13 cellular contexts compared by ENCODE assay signal in the genomic region with DNA sequence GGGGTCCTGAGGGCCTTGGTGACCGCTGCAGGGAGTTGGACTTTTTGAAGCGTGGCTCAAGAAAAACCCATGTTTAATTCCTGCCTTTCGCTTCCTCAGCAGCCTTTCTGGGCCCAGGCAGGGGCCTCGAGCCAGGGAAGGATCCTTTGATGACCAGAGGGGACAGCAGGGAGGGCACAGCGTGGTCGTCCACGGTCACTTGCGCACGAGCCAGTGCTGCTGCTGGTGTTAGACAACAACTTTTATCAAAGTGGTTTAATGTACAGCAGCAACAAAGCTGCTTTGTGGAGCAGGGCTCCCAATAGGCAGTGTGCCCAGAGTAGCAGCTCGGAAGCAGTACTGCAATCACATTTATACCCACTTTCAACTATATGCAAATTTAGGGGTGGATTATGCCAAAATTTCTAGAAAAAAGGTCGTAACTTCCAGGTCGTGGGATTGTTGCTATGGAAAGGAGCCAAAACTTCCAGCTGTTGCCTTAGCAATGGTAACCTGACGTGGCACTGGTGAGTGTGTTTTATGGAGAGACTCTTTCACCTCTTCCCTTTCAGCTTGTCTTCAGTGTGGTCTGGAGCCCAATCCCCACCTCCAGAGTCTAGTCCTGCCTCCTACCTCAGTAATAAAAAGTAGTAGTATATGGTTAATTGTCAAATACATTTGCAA. TPM values are rescaled to one million over a fixed set of nuclear protein-coding genes. Genes with fewer than 3 reads are reported as not detected.
DNase-seq lines count a peak whose midpoint lies in the region; ATAC-seq, FAIRE-seq and TF ChIP-seq lines count a peak whose summit lies in the region.
"Had no signal": no experiment of that assay in that cellular context is flagged by ENCODE, and none has a peak within 500 bp of the region (broad histone marks: within the 10 kb centered on the region; RNA-seq: fewer than 3 reads in every experiment).

No MANE protein-coding gene starts in this region.

- peaks cover 100% of the 10 kb centered on the region for H3K36me3 Mint-ChIP-seq in CD4-positive, alpha-beta T cell (ENCODE audit: low read depth)
- H3K36me3 Mint-ChIP-seq in H9 (ENCODE audit: insufficient read depth in 1 of 3, low read depth in 3 of 3), result no peaks in the 10 kb centered on the region; a peak in 1 of 7 replicates

- no peak overlapping the region for H2BK12ac ChIP-seq in H9 (ENCODE audit: insufficient read length, low read depth, low read length)

- peak overlapping the region; percentile 54 for H3K4me3 Mint-ChIP-seq in CD4-positive, alpha-beta T cell
- no peak overlapping the region for H3K4me3 Mint-ChIP-seq in H9
- H3K4me3 Mint-ChIP-seq: dendritic cell treated with granulocyte-macrophage colony-stimulating factor and Interleukin-4, amounts not matched to agents 40 ng/mL and 50 ng/mL, for 4 days had no signal

- H3K36me3 ChIP-seq in KOPT-K1 (ENCODE audit: insufficient read depth, low read length) (peaks cover 99% of the 10 kb centered on the region), endothelial cell of umbilical vein (ENCODE audit: control insufficient read depth in 2 of 2, extremely low read depth in 1 of 2, insufficient read depth in 2 of 2, low read length in 2 of 2) (peaks cover 8 to 25% of the 10 kb centered on the region in 2 experiments), osteoblast (ENCODE audit: insufficient read depth, low read length) (no peaks in the 10 kb centered on the region)
- H3K36me3 ChIP-seq: BLaER1, pancreas had no signal

- no peak overlapping the region for H3K56ac ChIP-seq in H9 (ENCODE audit: insufficient read length, low read depth, low read length)

- H3K9me3 Mint-ChIP-seq in CD4-positive, alpha-beta T cell, result peaks cover 24% of the 10 kb centered on the region
- H3K9me3 Mint-ChIP-seq in H9, result peaks cover 7 to 34% of the 10 kb centered on the region in 2 experiments; a peak in 4 of 5 replicates

- no peaks in the 10 kb centered on the region for H3K79me1 ChIP-seq in H9 (ENCODE audit: insufficient read depth, low read depth, low read length, poor library complexity, severe bottlenecking)

- no peak overlapping the region for H3K4me3 ChIP-seq in endothelial cell of umbilical vein (replicated peaks in 1 of 3; ENCODE audit: insufficient read depth in 1 of 3, low read depth in 1 of 3, low read length in 3 of 3)
- no peak overlapping the region for H3K4me3 ChIP-seq in osteoblast (ENCODE audit: insufficient read depth, low read length)
- H3K4me3 ChIP-seq: BLaER1, pancreas had no signal

- BruUV-seq in endothelial cell of umbilical vein (replicated peaks; lab: Mats Ljungman, UMichigan), result no TSS peak

- no peaks in the 10 kb centered on the region for H3K9me1 ChIP-seq in endothelial cell of umbilical vein (replicated peaks; ENCODE audit: control insufficient read depth, extremely low read depth, insufficient read depth, low read length)

- no peak overlapping the region for H3K23ac ChIP-seq in H9 (ENCODE audit: insufficient read length, low read depth, low read length)

- no peak overlapping the region for H3K4me2 ChIP-seq in endothelial cell of umbilical vein (ENCODE audit: insufficient read depth, low read length)
- no peak overlapping the region for H3K4me2 ChIP-seq in osteoblast (ENCODE audit: insufficient read depth, low read length)
- no peak overlapping the region for H3K4me2 ChIP-seq in H9 (ENCODE audit: insufficient read depth, insufficient read length, low read length)
- H3K4me2 ChIP-seq: BLaER1 had no signal

- H3K18ac ChIP-seq in H9 (ENCODE audit: insufficient read length, low read depth, low read length), result no peak overlapping the region

- H2AK5ac ChIP-seq in H9 (ENCODE audit: insufficient read length, low read length), result no peak overlapping the region

- in situ Hi-C loops in ACHN (cut with HindIII; ENCODE audit: low pct_ligation_motif_present, low pct_unique_long_range_greater_than_20kb, low sequenced_read_pairs), result no loop called here

- peak; percentile 39 for TF ChIP-seq POLR2A in endothelial cell of umbilical vein (IDR thresholded peaks at IDR 0.05; ENCODE audit: low read depth, low read length)

- no peaks in the 10 kb centered on the region for H4K20me1 ChIP-seq in endothelial cell of umbilical vein (replicated peaks; ENCODE audit: control insufficient read depth, extremely low read depth, insufficient read depth, low read length)
- H4K20me1 ChIP-seq in osteoblast (ENCODE audit: insufficient read depth, low read length), result no peaks in the 10 kb centered on the region
- H4K20me1 ChIP-seq in H9 (ENCODE audit: control insufficient read depth, insufficient read depth, insufficient read length), result no peaks in the 10 kb centered on the region
- H4K20me1 ChIP-seq: BLaER1 had no signal

- H2AFZ ChIP-seq in endothelial cell of umbilical vein (ENCODE audit: low read depth, low read length) (no peak overlapping the region), osteoblast (ENCODE audit: low read length) (no peak overlapping the region), H9 (ENCODE audit: low read length) (no peak overlapping the region)

- H2BK15ac ChIP-seq in H9 (ENCODE audit: low read depth, low read length), result no peak overlapping the region

- POLR2A ChIA-PET in CD4-positive, alpha-beta T cell (lab: Charles Lee), result interaction anchor here (0.9 to 2.6 kb wide), 7 partner anchors 10 to 272 kb away, joined by 3 to 12 read pairs (median 3); partner anchors contain the start of genes GIMAP4, GIMAP6 and GIMAP8
- POLR2A ChIA-PET in endothelial cell of umbilical vein (lab: Charles Lee), result no interaction called here

- peak; percentile 4 for FAIRE-seq in endothelial cell of umbilical vein (lab: Jason Lieb, UNC)

- H3K9me3 ChIP-seq in CD4-positive, alpha-beta T cell (ENCODE audit: control insufficient read depth, low read length), result peaks cover 43% of the 10 kb centered on the region
- H3K9me3 ChIP-seq in KOPT-K1 (ENCODE audit: insufficient read depth, low read length, poor library complexity, severe bottlenecking) (peaks cover 38% of the 10 kb centered on the region), endothelial cell of umbilical vein (replicated peaks; ENCODE audit: control insufficient read depth, insufficient read depth, low read length) (no peaks in the 10 kb centered on the region), osteoblast (ENCODE audit: low read depth, low read length) (peaks cover 1% of the 10 kb centered on the region), H9 (ENCODE audit: control insufficient read depth, low read depth, low read length) (no peaks in the 10 kb centered on the region)
- H3K9me3 ChIP-seq: pancreas had no signal

- H3K4me1 ChIP-seq in endothelial cell of umbilical vein (ENCODE audit: control insufficient read depth, extremely low read depth, insufficient read depth, low read length), result peaks cover 8% of the 10 kb centered on the region
- H3K4me1 ChIP-seq in osteoblast (ENCODE audit: insufficient read depth, low read length), result no peaks in the 10 kb centered on the region
- H3K4me1 ChIP-seq in H9 (ENCODE audit: insufficient read depth, low read length), result no peaks in the 10 kb centered on the region
- H3K4me1 ChIP-seq: BLaER1, pancreas had no signal

- H3K23me2 ChIP-seq in H9 (ENCODE audit: insufficient read length, low read depth, low read length, poor library complexity, severe bottlenecking), result no peaks in the 10 kb centered on the region

- H3K4me1 Mint-ChIP-seq in CD4-positive, alpha-beta T cell (ENCODE audit: low read depth), result peaks cover 78% of the 10 kb centered on the region
- H3K4me1 Mint-ChIP-seq in H9, result no peaks in the 10 kb centered on the region

- no peak overlapping the region for H2BK20ac ChIP-seq in H9 (ENCODE audit: low read depth, low read length, poor library complexity, severe bottlenecking)

- no peak overlapping the region for H2BK5ac ChIP-seq in H9 (ENCODE audit: insufficient read length, low read length)

- no CpG with 5 or more reads among the region's 13 CpGs for WGBS in H9 (ENCODE audit: extremely low coverage, insufficient read length, low lambda C conversion rate)

- no peak overlapping the region for H3T11ph ChIP-seq in H9 (ENCODE audit: low read length)

- intact Hi-C loops in CD4-positive, alpha-beta T cell (cut with DNase I, micrococcal nuclease), result no loop called here
- intact Hi-C loops in endothelial cell of umbilical vein (cut with micrococcal nuclease), result no loop called here

- dilution Hi-C loops in endothelial cell of umbilical vein (cut with MboI; ENCODE audit: extremely low pct_ligation_motif_present, low sequenced_read_pairs), result no loop called here

- no peaks in the 10 kb centered on the region for H3K27me3 Mint-ChIP-seq in CD4-positive, alpha-beta T cell
- peaks cover 100% of the 10 kb centered on the region for H3K27me3 Mint-ChIP-seq in H9 (ENCODE audit: low read depth)
- H3K27me3 Mint-ChIP-seq: dendritic cell treated with granulocyte-macrophage colony-stimulating factor and Interleukin-4, amounts not matched to agents 40 ng/mL and 50 ng/mL, for 4 days had no signal

- no peaks in the 10 kb centered on the region for H3K27me3 ChIP-seq in CD4-positive, alpha-beta T cell (ENCODE audit: control insufficient read depth, insufficient read depth, low read length)
- H3K27me3 ChIP-seq in endothelial cell of umbilical vein (ENCODE audit: control insufficient read depth in 2 of 2, insufficient read depth in 2 of 2, low read length in 2 of 2), result no peaks in the 10 kb centered on the region
- no peaks in the 10 kb centered on the region for H3K27me3 ChIP-seq in osteoblast (ENCODE audit: insufficient read depth, low read length)
- H3K27me3 ChIP-seq in H9 (ENCODE audit: insufficient read depth, low read length), result peaks cover 7% of the 10 kb centered on the region; the same call in 1 of the 2 replicates
- H3K27me3 ChIP-seq: BLaER1, pancreas had no signal

- H4K91ac ChIP-seq in H9 (ENCODE audit: insufficient read length, low read depth, low read length), result no peak overlapping the region

- TF ChIP-seq CTCF in CD4-positive, alpha-beta T cell (IDR thresholded peaks at IDR 0.05), result no peak
- TF ChIP-seq CTCF in endothelial cell of umbilical vein (IDR thresholded peaks at IDR 0.05; ENCODE audit: extremely low read depth in 1 of 2, insufficient read depth in 1 of 2, low read depth in 1 of 2, low read length in 2 of 2) (no peak), osteoblast (IDR thresholded peaks at IDR 0.05; ENCODE audit: extremely low read depth, low read depth, low read length) (no peak), H9 (conservative IDR thresholded peaks at IDR 0.05) (no peak)

- no peak overlapping the region for H2BK120ac ChIP-seq in H9 (ENCODE audit: low read depth, low read length, poor library complexity, severe bottlenecking)

- no peak for ATAC-seq in CD4-positive, alpha-beta T cell (ENCODE audit: poor library complexity)

- peak overlapping the region; percentile 5 for H3K27ac ChIP-seq in CD4-positive, alpha-beta T cell (ENCODE audit: low read depth, low read length)
- H3K27ac ChIP-seq in KOPT-K1 (ENCODE audit: low read depth, low read length, poor library complexity, severe bottlenecking) (peak overlapping the region; percentile 99), endothelial cell of umbilical vein (ENCODE audit: insufficient read depth, low read depth, low read length) (no peak overlapping the region), osteoblast (ENCODE audit: low read depth, low read length) (no peak overlapping the region), H9 (ENCODE audit: insufficient read length, low read depth, low read length) (no peak overlapping the region)
- H3K27ac ChIP-seq: BLaER1, pancreas had no signal

- H3K9ac ChIP-seq in endothelial cell of umbilical vein (replicated peaks; ENCODE audit: extremely low read depth, insufficient read depth, low read length) (no peak overlapping the region), H9 (ENCODE audit: extremely low read depth, insufficient read length, low read length) (no peak overlapping the region)
- H3K9ac ChIP-seq: BLaER1 had no signal

- H3K27ac Mint-ChIP-seq in CD4-positive, alpha-beta T cell, result peak overlapping the region; percentile 81
- H3K27ac Mint-ChIP-seq in H9, result no peak overlapping the region
- H3K27ac Mint-ChIP-seq: dendritic cell treated with granulocyte-macrophage colony-stimulating factor and Interleukin-4, amounts not matched to agents 40 ng/mL and 50 ng/mL, for 4 days had no signal

- no peak overlapping the region for H3K4ac ChIP-seq in H9 (ENCODE audit: low read depth, low read length)

- CTCF ChIA-PET in CD4-positive, alpha-beta T cell (lab: Charles Lee), result interaction anchor here (0.7 to 2.0 kb wide), 4 partner anchors 21 to 274 kb away, joined by 3 to 6 read pairs (median 3); no protein-coding TSS in a partner anchor
- CTCF ChIA-PET in endothelial cell of umbilical vein (lab: Charles Lee), result interaction anchor here (0.7 to 2.6 kb wide), 7 partner anchors 10 to 275 kb away, joined by 3 to 20 read pairs (median 3); no protein-coding TSS in a partner anchor

- no peak overlapping the region for H3K14ac ChIP-seq in H9 (ENCODE audit: insufficient read depth, low read length)

- DNase-seq in CD4-positive, alpha-beta T cell, result no peak
- peak; percentile 72 for DNase-seq in endothelial cell of umbilical vein (ENCODE audit: low read depth, low spot score)
- peak; percentile 35 for DNase-seq in osteoblast (ENCODE audit: insufficient read length, low spot score, missing footprints)
- DNase-seq in NOMO-1 treated with DMSO at 0.1 percent for 48 hours (lab: John Stamatoyannopoulos, UW; ENCODE audit: unreplicated experiment), result no peak
- DNase-seq in ACHN, result no peak
- no peak for DNase-seq in H9
- DNase-seq: NCI-H226, OCI-M1, pancreas, trophoblast cell had no signal

- no peak overlapping the region for H4K8ac ChIP-seq in H9 (replicated peaks; ENCODE audit: insufficient read length, low read depth, low read length)

- no peak overlapping the region for H4K5ac ChIP-seq in H9 (ENCODE audit: insufficient read length, low read depth, low read length)

- H3K79me2 ChIP-seq in endothelial cell of umbilical vein (ENCODE audit: control insufficient read depth, insufficient read depth, low read length) (peaks cover 7% of the 10 kb centered on the region), osteoblast (ENCODE audit: insufficient read depth, low read length) (no peaks in the 10 kb centered on the region), H9 (ENCODE audit: insufficient read depth, low read length) (no peaks in the 10 kb centered on the region)

RNA-seq across cellular contexts. Expression of gene GIMAP1, which starts 6.1 kb away (rescaled TPM):
- total RNA-seq in CD4-positive, alpha-beta T cell, result 1 to 10 TPM; 8.0 to 8.1 TPM
- total RNA-seq in endothelial cell of umbilical vein (11.8 and 11.9 TPM in 2 replicates), osteoblast (not detected in 2 replicates), H9 (2021) (not detected in 2 replicates)
- 8.1 and 10.0 TPM in 2 replicates for polyA plus RNA-seq in endothelial cell of umbilical vein
- polyA plus RNA-seq in endothelial cell of umbilical vein (2011; cell fraction: cytosol; rRNA removed), result 8.7 and 11.0 TPM in 2 replicates
- 7.9 and 8.0 TPM in 2 replicates for polyA plus RNA-seq in endothelial cell of umbilical vein (2011; cell fraction: nucleus; rRNA removed)
- 7.8 and 12.2 TPM in 2 replicates for polyA plus RNA-seq in endothelial cell of umbilical vein (2012)
- 3.8 and 5.8 TPM in 2 replicates for polyA minus RNA-seq in endothelial cell of umbilical vein
- polyA minus RNA-seq in endothelial cell of umbilical vein (2011; cell fraction: cytosol; rRNA and poly(A)+ RNA removed), result not detected
- 5.0 and 6.5 TPM in 2 replicates for polyA minus RNA-seq in endothelial cell of umbilical vein (2011; cell fraction: nucleus; rRNA and poly(A)+ RNA removed)

RNA-seq across cellular contexts. Expression of gene GIMAP5, which starts 14.7 kb away (rescaled TPM):
- total RNA-seq in CD4-positive, alpha-beta T cell, result 10 to 100 TPM; 31.3 to 35.2 TPM
- total RNA-seq in endothelial cell of umbilical vein (0.44 and 0.85 TPM in 2 replicates), osteoblast (not detected in 2 replicates), H9 (2021) (not detected in 2 replicates)
- polyA plus RNA-seq in endothelial cell of umbilical vein, result 14.9 and 18.9 TPM in 2 replicates
- 11.6 and 12.5 TPM in 2 replicates for polyA plus RNA-seq in endothelial cell of umbilical vein (2011; cell fraction: cytosol; rRNA removed)
- 11.5 and 16.9 TPM in 2 replicates for polyA plus RNA-seq in endothelial cell of umbilical vein (2011; cell fraction: nucleus; rRNA removed)
- 1.8 TPM in 2 replicates for polyA plus RNA-seq in endothelial cell of umbilical vein (2012)
- 17.7 and 23.6 TPM in 2 replicates for polyA minus RNA-seq in endothelial cell of umbilical vein
- not detected for polyA minus RNA-seq in endothelial cell of umbilical vein (2011; cell fraction: cytosol; rRNA and poly(A)+ RNA removed)
- polyA minus RNA-seq in endothelial cell of umbilical vein (2011; cell fraction: nucleus; rRNA and poly(A)+ RNA removed), result 13.4 and 14.2 TPM in 2 replicates

RNA-seq across cellular contexts. Expression of gene GIMAP2, which starts 37.0 kb away (rescaled TPM):
- total RNA-seq in CD4-positive, alpha-beta T cell, result 10 to 100 TPM; 64.1 to 65.1 TPM
- total RNA-seq in endothelial cell of umbilical vein (26.2 and 27.9 TPM in 2 replicates), osteoblast (8.8 and 9.4 TPM in 2 replicates), H9 (2021) (not detected in 2 replicates)
- polyA plus RNA-seq in endothelial cell of umbilical vein, result 18.0 and 21.3 TPM in 2 replicates
- 22.2 and 22.5 TPM in 2 replicates for polyA plus RNA-seq in endothelial cell of umbilical vein (2011; cell fraction: cytosol; rRNA removed)
- 16.9 and 18.1 TPM in 2 replicates for polyA plus RNA-seq in endothelial cell of umbilical vein (2011; cell fraction: nucleus; rRNA removed)
- 25.1 and 25.8 TPM in 2 replicates for polyA plus RNA-seq in endothelial cell of umbilical vein (2012)
- polyA minus RNA-seq in endothelial cell of umbilical vein, result 24.5 and 30.0 TPM in 2 replicates
- polyA minus RNA-seq in endothelial cell of umbilical vein (2011; cell fraction: cytosol; rRNA and poly(A)+ RNA removed), result not detected
- polyA minus RNA-seq in endothelial cell of umbilical vein (2011; cell fraction: nucleus; rRNA and poly(A)+ RNA removed), result 7.5 and 14.9 TPM in 2 replicates

Comparison
In these comparisons a context has a peak if more than half of its experiments do, and no peak if none do; other contexts are left out.
1. DNase-seq: peak in endothelial cell of umbilical vein (single experiment) and osteoblast (single experiment); none in CD4-positive, alpha-beta T cell (0 of 10), NOMO-1 treated with DMSO at 0.1 percent for 48 hours (single experiment), ACHN (single experiment) and H9 (single experiment).
2. H3K27ac ChIP-seq: peak in CD4-positive, alpha-beta T cell (single experiment) and KOPT-K1 (single experiment); none in endothelial cell of umbilical vein (single experiment), osteoblast (single experiment) and H9 (single experiment).
3. RNA of gene GIMAP5, which starts 14.7 kb away (total RNA-seq): 31.3 to 35.2 TPM in CD4-positive, alpha-beta T cell; 0.44 to 0.85 TPM in endothelial cell of umbilical vein, not detected in osteoblast and not detected in H9; every median in the first group is over 10 times any median in the second.